In genomic region chr2:100052645-100053044, GRCh38 we compare ENCODE assay signal across 19 cellular contexts.
A peak's percentile ranks its signal among the peaks of the same experiment; 100 is the strongest.
DNase-seq lines count a peak whose midpoint lies in the region; ATAC-seq and TF ChIP-seq lines count a peak whose summit lies in the region.
"Had no signal": no experiment of that assay in that cellular context is flagged by ENCODE, and none has a peak within 500 bp of the region (broad histone marks: within the 10 kb centered on the region; RNA-seq: fewer than 3 reads in every experiment).

No MANE protein-coding gene starts in this region.

- H4K20me1 ChIP-seq in OCI-LY3 (ENCODE audit: insufficient read depth, low read length): peaks cover 21% of the 10 kb centered on the region

- H3K36me3 ChIP-seq in OCI-LY3 (replicated peaks; ENCODE audit: low read depth, low read length) (peaks cover 23% of the 10 kb centered on the region), upper lobe of right lung (no peaks in the 10 kb centered on the region)
- H3K36me3 ChIP-seq: SJSA1 had no signal

- H3K4me3 ChIP-seq in OCI-LY3 (ENCODE audit: low read length) (peak overlapping the region; percentile 54), upper lobe of right lung (no peak overlapping the region)
- H3K4me3 ChIP-seq: A549, BLaER1, GM23338, SJSA1 had no signal

- no peak overlapping the region for H2AFZ ChIP-seq in OCI-LY3 (ENCODE audit: low read depth, low read length)
- H2AFZ ChIP-seq: GM23338 had no signal

- peak; percentile 91 for ATAC-seq in upper lobe of right lung
- ATAC-seq: A549; CD8-positive, alpha-beta T cell; GM23338 had no signal

- intact Hi-C loops in upper lobe of right lung (cut with DNase I): no loop called here

- H3K4me2 ChIP-seq in OCI-LY3 (ENCODE audit: low read length): peak overlapping the region; percentile 82
- H3K4me2 ChIP-seq: A549, BLaER1, GM23338 had no signal

- DNase-seq in NCI-H510A treated with DMSO at 0.1 percent for 48 hours (lab: John Stamatoyannopoulos, UW) (peak; percentile 14), NCI-H510A (lab: John Stamatoyannopoulos, UW) (no peak), mucosa of gallbladder (ENCODE audit: low spot score) (peak; percentile 32), upper lobe of right lung (peak; percentile 83), NCI-H2029 treated with DMSO at 0.1 percent for 48 hours (lab: John Stamatoyannopoulos, UW) (no peak), NCI-H526 treated with DMSO at 0.1 percent for 48 hours (lab: John Stamatoyannopoulos, UW) (no peak)
- DNase-seq: Calu3; CD8-positive, alpha-beta T cell; HCEC 1CT; KBM-7; NCI-H2029; NCI-H2171; NCI-H446; NCI-H82 had no signal

- H3K27me3 ChIP-seq in OCI-LY3 (ENCODE audit: low read depth, low read length) (no peaks in the 10 kb centered on the region), upper lobe of right lung (no peaks in the 10 kb centered on the region)
- H3K27me3 ChIP-seq: BLaER1, SJSA1 had no signal

- H3K9me3 ChIP-seq in OCI-LY3 (ENCODE audit: insufficient read depth, low read length) (no peaks in the 10 kb centered on the region), upper lobe of right lung (no peaks in the 10 kb centered on the region)
- H3K9me3 ChIP-seq: A549, BLaER1, SJSA1 had no signal

- H3K9ac ChIP-seq in OCI-LY3 (ENCODE audit: low read length): peak overlapping the region; percentile 43; the same call in 1 of the 2 replicates
- H3K9ac ChIP-seq: BLaER1 had no signal

- H3K4me1 ChIP-seq in OCI-LY3 (ENCODE audit: low read length) (peaks cover 59% of the 10 kb centered on the region), upper lobe of right lung (no peaks in the 10 kb centered on the region)
- H3K4me1 ChIP-seq: A549, BLaER1 had no signal

- peaks cover 46% of the 10 kb centered on the region for H3K79me2 ChIP-seq in OCI-LY3 (ENCODE audit: low read length)

- TF ChIP-seq CTCF in OCI-LY3 (IDR thresholded peaks at IDR 0.05; ENCODE audit: low read depth, low read length) (no peak), upper lobe of right lung (IDR thresholded peaks at IDR 0.05) (no peak)

- peak overlapping the region; percentile 88 for H3K27ac ChIP-seq in OCI-LY3 (ENCODE audit: low read length)
- H3K27ac ChIP-seq in upper lobe of right lung: no peak overlapping the region
- H3K27ac ChIP-seq: A549, BLaER1, SJSA1 had no signal

Comparison
In these comparisons a context has a peak if more than half of its experiments do, and no peak if none do; other contexts are left out.
1. DNase-seq: peak in NCI-H510A treated with DMSO at 0.1 percent for 48 hours (single experiment), mucosa of gallbladder (single experiment) and upper lobe of right lung (single experiment); none in NCI-H510A (single experiment), NCI-H2029 treated with DMSO at 0.1 percent for 48 hours (single experiment) and NCI-H526 treated with DMSO at 0.1 percent for 48 hours (single experiment).